15 cellular contexts compared by ENCODE assay signal in genomic region chr1:29650476-29650875, GRCh38.
"Had no signal": no experiment of that assay in that cellular context is flagged by ENCODE, and none has a peak within 500 bp of the region (broad histone marks: within the 10 kb centered on the region; RNA-seq: fewer than 3 reads in every experiment).

No MANE protein-coding gene starts in this region.

- H3K27ac ChIP-seq: foreskin keratinocyte, lower lobe of right lung, skin epidermis had no signal

- H3K9me3 ChIP-seq: lower lobe of right lung had no signal

- H3K27ac Mint-ChIP-seq: activated naive CD8-positive, alpha-beta T cell treated with anti-CD3 and anti-CD28 coated beads, Interleukin-2, amount 10 ng/mL, durations not matched to agents 7 days and 5 days; T-helper 2 cell treated with Interferon-gamma antibody and Interleukin-4, amounts not matched to agents 5 μg/mL and 100 μg/mL, for 36 hours had no signal

- H3K4me3 Mint-ChIP-seq: activated naive CD8-positive, alpha-beta T cell treated with anti-CD3 and anti-CD28 coated beads, Interleukin-2, amount 10 ng/mL, durations not matched to agents 7 days and 5 days; brain; central memory CD8-positive, alpha-beta T cell; T-helper 2 cell treated with Interferon-gamma antibody and Interleukin-4, amounts not matched to agents 5 μg/mL and 100 μg/mL, for 36 hours had no signal

- H3K4me1 ChIP-seq: foreskin keratinocyte, lower lobe of right lung had no signal

- H3K36me3 ChIP-seq: lower lobe of right lung had no signal

- H3K4me3 ChIP-seq: lower lobe of right lung, skin epidermis had no signal

- H3K4me1 Mint-ChIP-seq: activated naive CD8-positive, alpha-beta T cell treated with anti-CD3 and anti-CD28 coated beads, Interleukin-2, amount 10 ng/mL, durations not matched to agents 7 days and 5 days; central memory CD8-positive, alpha-beta T cell had no signal

- DNase-seq: activated CD4-positive, alpha-beta T cell treated with anti-CD3 and anti-CD28 coated beads, Interleukin-2, amount 50 U/mL, for 4 hours; activated CD4-positive, CD25-positive, alpha-beta regulatory T cell; activated naive CD8-positive, alpha-beta T cell treated with anti-CD3 and anti-CD28 coated beads, Interleukin-2, amount 10 ng/mL, durations not matched to agents 7 days and 5 days; effector memory CD4-positive, alpha-beta T cell; left cardiac atrium; lower lobe of right lung; stimulated activated CD4-positive, alpha-beta T cell treated with anti-CD3 and anti-CD28 coated beads, Interleukin-15, amount 100 ng/mL, for 24 hours; stimulated activated CD4-positive, alpha-beta T cell treated with anti-CD3 and anti-CD28 coated beads, Interleukin-4, amount 100 ng/mL, for 4 hours; stimulated activated naive CD8-positive, alpha-beta T cell treated with anti-CD3 and anti-CD28 coated beads, Interleukin-15, Interleukin-2, amounts not matched to agents 100 U/mL and 50 U/mL, for 24 hours; trophoblast cell had no signal

- H3K36me3 Mint-ChIP-seq: activated naive CD8-positive, alpha-beta T cell treated with anti-CD3 and anti-CD28 coated beads, Interleukin-2, amount 10 ng/mL, durations not matched to agents 7 days and 5 days; brain had no signal

- H3K27me3 ChIP-seq: foreskin keratinocyte had no signal

- H3K9me3 Mint-ChIP-seq: brain; central memory CD8-positive, alpha-beta T cell; T-helper 2 cell treated with Interferon-gamma antibody and Interleukin-4, amounts not matched to agents 5 μg/mL and 100 μg/mL, for 36 hours had no signal

- ATAC-seq: left cardiac atrium; lower lobe of right lung; stimulated activated naive CD8-positive, alpha-beta T cell treated with anti-CD3 and anti-CD28 coated beads, Interleukin-15, Interleukin-2, amounts not matched to agents 100 U/mL and 50 U/mL, for 24 hours had no signal
